ENCODE assay signal across 19 cellular contexts in genomic region chr6:7537560-7538174, GRCh38. TPM values are rescaled to one million over a fixed set of nuclear protein-coding genes. Genes with fewer than 3 reads are reported as not detected.
A peak's percentile ranks its signal among the peaks of the same experiment; 100 is the strongest.
DNase-seq lines count a peak whose midpoint lies in the region; ATAC-seq and TF ChIP-seq lines count a peak whose summit lies in the region.
"Had no signal": no experiment of that assay in that cellular context is flagged by ENCODE, and none has a peak within 500 bp of the region (broad histone marks: within the 10 kb centered on the region; RNA-seq: fewer than 3 reads in every experiment).

No MANE protein-coding gene starts in this region.

- intact Hi-C loops in left ventricle myocardium inferior (cut with micrococcal nuclease), result no loop called here

- no peaks in the 10 kb centered on the region for H3K36me3 ChIP-seq in left ventricle myocardium inferior
- H3K36me3 ChIP-seq: SJSA1 had no signal

- peaks cover 43% of the 10 kb centered on the region for H3K4me1 Mint-ChIP-seq in osteocyte (ENCODE audit: unreplicated experiment)

- H3K4me3 ChIP-seq in left ventricle myocardium inferior, result no peak overlapping the region
- H3K4me3 ChIP-seq: SJSA1 had no signal

- H3K4me3 Mint-ChIP-seq in osteocyte (ENCODE audit: unreplicated experiment), result no peak overlapping the region
- H3K4me3 Mint-ChIP-seq: CD8-positive, alpha-beta T cell had no signal

- H3K4me1 ChIP-seq in left ventricle myocardium inferior, result peaks cover 29% of the 10 kb centered on the region

- H3K36me3 Mint-ChIP-seq in osteocyte (ENCODE audit: unreplicated experiment), result no peaks in the 10 kb centered on the region
- H3K36me3 Mint-ChIP-seq: CD8-positive, alpha-beta T cell had no signal

- H3K27me3 ChIP-seq in left ventricle myocardium inferior (ENCODE audit: low read depth), result peaks cover 80% of the 10 kb centered on the region

- H3K27me3 Mint-ChIP-seq in osteocyte (ENCODE audit: unreplicated experiment), result no peaks in the 10 kb centered on the region

- no peak for TF ChIP-seq CTCF in left ventricle myocardium inferior (IDR thresholded peaks at IDR 0.05; ENCODE audit: borderline replicate concordance)
- TF ChIP-seq CTCF in osteocyte (IDR thresholded peaks at IDR 0.05), result no peak

- H3K9me3 ChIP-seq in left ventricle myocardium inferior (replicated peaks), result no peaks in the 10 kb centered on the region
- H3K9me3 ChIP-seq: SJSA1 had no signal

- H3K9me3 Mint-ChIP-seq in osteocyte (ENCODE audit: unreplicated experiment), result no peaks in the 10 kb centered on the region
- H3K9me3 Mint-ChIP-seq: CD8-positive, alpha-beta T cell had no signal

- peak; percentile 16 for DNase-seq in NCI-H2171 treated with DMSO at 0.1 percent for 48 hours (lab: John Stamatoyannopoulos, UW)
- DNase-seq in NCI-H2171 (lab: John Stamatoyannopoulos, UW), result no peak
- DNase-seq in NCI-H2227 (lab: John Stamatoyannopoulos, UW; ENCODE audit: unreplicated experiment), result peak; percentile 12
- no peak for DNase-seq in left ventricle myocardium inferior
- DNase-seq in osteocyte (ENCODE audit: extremely low spot score, unreplicated experiment), result no peak
- DNase-seq: CD8-positive, alpha-beta T cell; DMS79 treated with DMSO at 0.1 percent for 48 hours; H7; NCI-H1048; NCI-H1436 treated with DMSO at 0.1 percent for 48 hours; NCI-H2029 treated with DMSO at 0.1 percent for 48 hours; NCI-H526 treated with DMSO at 0.1 percent for 48 hours; RPMI8226 had no signal

- H3K27ac Mint-ChIP-seq in osteocyte (ENCODE audit: unreplicated experiment), result peak overlapping the region; percentile 10
- H3K27ac Mint-ChIP-seq: CD8-positive, alpha-beta T cell had no signal

- peak overlapping the region; percentile 93 for H3K27ac ChIP-seq in left ventricle myocardium inferior (replicated peaks)
- H3K27ac ChIP-seq: 22Rv1, HL-60, SJSA1 had no signal

- ATAC-seq in HG02588 (IDR thresholded peaks at IDR 0.05; ENCODE audit: unreplicated experiment), result no peak
- ATAC-seq in HG02981 (IDR thresholded peaks at IDR 0.05; ENCODE audit: unreplicated experiment), result no peak
- no peak for ATAC-seq in GM19023 (IDR thresholded peaks at IDR 0.05; ENCODE audit: unreplicated experiment)
- ATAC-seq: CD8-positive, alpha-beta T cell had no signal

RNA-seq across cellular contexts. Expression of gene DSP, which starts 3.8 kb away (rescaled TPM):
- 322 TPM for total RNA-seq in left ventricle myocardium inferior
- total RNA-seq in osteocyte, result 124 and 135 TPM in 2 replicates

RNA-seq across cellular contexts. Expression of gene SNRNP48, which starts 52.3 kb away (rescaled TPM):
- total RNA-seq in left ventricle myocardium inferior, result 13.8 TPM
- total RNA-seq in osteocyte, result 12.1 and 14.3 TPM in 2 replicates

Comparison
In these comparisons a context has a peak if more than half of its experiments do, and no peak if none do; other contexts are left out.
1. DNase-seq: peak in NCI-H2171 treated with DMSO at 0.1 percent for 48 hours (single experiment) and NCI-H2227 (single experiment); none in NCI-H2171 (single experiment), left ventricle myocardium inferior (single experiment) and osteocyte (single experiment).